13 cellular contexts compared by ENCODE assay signal in genomic region chr10:36555036-36555435, GRCh38.
"Had no signal": no experiment of that assay in that cellular context is flagged by ENCODE, and none has a peak within 500 bp of the region (broad histone marks: within the 10 kb centered on the region; RNA-seq: fewer than 3 reads in every experiment).

No MANE protein-coding gene starts in this region.

- ATAC-seq: activated naive CD4-positive, alpha-beta T cell treated with anti-CD3 and anti-CD28 coated beads, Interleukin-2, amount 50 U/mL, for 72 hours; esophagus mucosa; right cardiac atrium; stimulated activated naive B cell treated with anti-CD40 and anti-IgM and Interleukin-4, amounts not matched to agents 10 μg/mL and 1 μg/mL and 100 μg/mL, for 72 hours had no signal

- H3K36me3 ChIP-seq: breast epithelium, left ventricle myocardium inferior, spleen, upper lobe of left lung had no signal

- H3K9me3 ChIP-seq: breast epithelium, left ventricle myocardium inferior, spleen, upper lobe of left lung had no signal

- H3K4me1 ChIP-seq: breast epithelium, left ventricle myocardium inferior, spleen, upper lobe of left lung had no signal

- H3K27ac ChIP-seq: breast epithelium, left ventricle myocardium inferior, spleen, upper lobe of left lung had no signal

- H3K27me3 ChIP-seq: breast epithelium, spleen, upper lobe of left lung had no signal

- DNase-seq: activated effector memory CD4-positive, alpha-beta T cell treated with Interleukin-2 at 50 U/mL for 16 hours; activated T-cell treated with anti-CD3 and anti-CD28 coated beads, Interleukin-2, amount 50 U/mL, for 1 hour; left ventricle myocardium inferior; posterior cingulate gyrus; right cardiac atrium; spleen; stimulated activated CD4-positive, alpha-beta T cell treated with anti-CD3 and anti-CD28 coated beads, Interleukin-1b, Interleukin-23, amount 100 ng/mL, for 48 hours; stimulated activated naive B cell treated with anti-CD40 and anti-IgM and Interleukin-4, amounts not matched to agents 10 μg/mL and 1 μg/mL and 100 μg/mL, for 72 hours; T-helper 2 cell; upper lobe of left lung had no signal

- H3K4me3 ChIP-seq: breast epithelium, left ventricle myocardium inferior, spleen, upper lobe of left lung had no signal
